ENCODE assay signal across 12 cellular contexts in genomic region chr1:60149254-60149653, GRCh38.
A peak's percentile ranks its signal among the peaks of the same experiment; 100 is the strongest.
DNase-seq lines count a peak whose midpoint lies in the region; ATAC-seq and TF ChIP-seq lines count a peak whose summit lies in the region.
"Had no signal": no experiment of that assay in that cellular context is flagged by ENCODE, and none has a peak within 500 bp of the region (broad histone marks: within the 10 kb centered on the region; RNA-seq: fewer than 3 reads in every experiment).

No MANE protein-coding gene starts in this region.

- H3K4me3 ChIP-seq in A673 (ENCODE audit: low read depth, low read length, poor library complexity, severe bottlenecking) (no peak overlapping the region), SJCRH30 (no peak overlapping the region), neural progenitor cell (no peak overlapping the region)
- H3K4me3 ChIP-seq: upper lobe of left lung had no signal

- H3K9me3 ChIP-seq in A673 (ENCODE audit: low read depth, low read length, poor library complexity, severe bottlenecking) = no peaks in the 10 kb centered on the region
- H3K9me3 ChIP-seq in SJCRH30 (replicated peaks) = no peaks in the 10 kb centered on the region
- H3K9me3 ChIP-seq in neural progenitor cell (ENCODE audit: low read depth) = no peaks in the 10 kb centered on the region
- H3K9me3 ChIP-seq: upper lobe of left lung had no signal

- no peaks in the 10 kb centered on the region for H3K9me3 Mint-ChIP-seq in activated CD4-positive, alpha-beta memory T cell treated with anti-CD3 and anti-CD28 coated beads for 36 hours
- no peaks in the 10 kb centered on the region for H3K9me3 Mint-ChIP-seq in neural progenitor cell

- no peaks in the 10 kb centered on the region for H3F3A ChIP-seq in neural progenitor cell (ENCODE audit: low read depth)

- no peaks in the 10 kb centered on the region for H3K4me1 Mint-ChIP-seq in activated CD4-positive, alpha-beta memory T cell treated with anti-CD3 and anti-CD28 coated beads for 36 hours (ENCODE audit: low read depth)
- peaks cover 10% of the 10 kb centered on the region for H3K4me1 Mint-ChIP-seq in neural progenitor cell

- no peak overlapping the region for H2AFZ ChIP-seq in neural progenitor cell (replicated peaks)

- no peak overlapping the region for H3K4me3 Mint-ChIP-seq in activated CD4-positive, alpha-beta memory T cell treated with anti-CD3 and anti-CD28 coated beads for 36 hours
- no peak overlapping the region for H3K4me3 Mint-ChIP-seq in neural progenitor cell

- H3K9ac ChIP-seq in neural progenitor cell = no peak overlapping the region

- no peak overlapping the region for H3K27ac Mint-ChIP-seq in activated CD4-positive, alpha-beta memory T cell treated with anti-CD3 and anti-CD28 coated beads for 36 hours
- no peak overlapping the region for H3K27ac Mint-ChIP-seq in neural progenitor cell

- TF ChIP-seq CTCF in A673 (conservative IDR thresholded peaks at IDR 0.05; ENCODE audit: low read depth, low read length) (no peak), neural progenitor cell (IDR thresholded peaks at IDR 0.05) (no peak)

- no peak overlapping the region for H3K4me2 ChIP-seq in neural progenitor cell

- peaks cover 3% of the 10 kb centered on the region for H3K27me3 Mint-ChIP-seq in activated CD4-positive, alpha-beta memory T cell treated with anti-CD3 and anti-CD28 coated beads for 36 hours
- no peaks in the 10 kb centered on the region for H3K27me3 Mint-ChIP-seq in neural progenitor cell (ENCODE audit: insufficient read depth, low read depth)

- no peaks in the 10 kb centered on the region for H3K79me2 ChIP-seq in neural progenitor cell (ENCODE audit: low read depth)

- CTCF ChIA-PET in A673 (lab: Charles Lee) = no interaction called here
- CTCF ChIA-PET in activated CD4-positive, alpha-beta memory T cell treated with anti-CD3 and anti-CD28 coated beads for 36 hours (lab: Charles Lee) = no interaction called here

- H3K36me3 Mint-ChIP-seq in activated CD4-positive, alpha-beta memory T cell treated with anti-CD3 and anti-CD28 coated beads for 36 hours = no peaks in the 10 kb centered on the region
- no peaks in the 10 kb centered on the region for H3K36me3 Mint-ChIP-seq in neural progenitor cell

- no TSS peak for BruUV-seq in A673 (replicated peaks; lab: Mats Ljungman, UMichigan)

- intact Hi-C loops in A673 (cut with micrococcal nuclease; ENCODE audit: unreplicated experiment) (no loop called here), left colon (cut with DNase I, micrococcal nuclease) (no loop called here)
- intact Hi-C loops in activated CD4-positive, alpha-beta memory T cell treated with anti-CD3 and anti-CD28 coated beads for 36 hours (cut with micrococcal nuclease) = no loop called here

- H3K27me3 ChIP-seq in A673 (replicated peaks; ENCODE audit: insufficient read depth, low read depth, low read length, poor library complexity) (peaks cover 16% of the 10 kb centered on the region), SJCRH30 (no peaks in the 10 kb centered on the region), neural progenitor cell (no peaks in the 10 kb centered on the region)
- H3K27me3 ChIP-seq: upper lobe of left lung had no signal

- H3K27ac ChIP-seq in A673 (ENCODE audit: low read depth, low read length, poor library complexity, severe bottlenecking) (no peak overlapping the region), SJCRH30 (no peak overlapping the region), neural progenitor cell (no peak overlapping the region)
- H3K27ac ChIP-seq: upper lobe of left lung had no signal

- H4K20me1 ChIP-seq in neural progenitor cell (ENCODE audit: low read depth) = no peaks in the 10 kb centered on the region

- POLR2A ChIA-PET in A673 (lab: Charles Lee; ENCODE audit: low non-redundant PET) = no interaction called here
- POLR2A ChIA-PET in activated CD4-positive, alpha-beta memory T cell treated with anti-CD3 and anti-CD28 coated beads for 36 hours (lab: Charles Lee) = no interaction called here

- peak; percentile 97 for ATAC-seq in left colon

- H3K4me1 ChIP-seq in A673 (ENCODE audit: insufficient read depth, low read length, poor library complexity, severe bottlenecking) (no peaks in the 10 kb centered on the region), SJCRH30 (no peaks in the 10 kb centered on the region), neural progenitor cell (no peaks in the 10 kb centered on the region)
- H3K4me1 ChIP-seq: upper lobe of left lung had no signal

- H3K36me3 ChIP-seq in A673 (ENCODE audit: insufficient read depth, low read length, poor library complexity, severe bottlenecking) (no peaks in the 10 kb centered on the region), SJCRH30 (no peaks in the 10 kb centered on the region), neural progenitor cell (no peaks in the 10 kb centered on the region)
- H3K36me3 ChIP-seq: upper lobe of left lung had no signal

- peak; percentile 16 for DNase-seq in A673 (ENCODE audit: low spot score)
- DNase-seq in NCI-H1105 (lab: John Stamatoyannopoulos, UW) = peak; percentile 75
- DNase-seq in astrocyte of the hippocampus (ENCODE audit: low read depth, low spot score) = peak; percentile 42
- DNase-seq in left colon = peak; percentile 62 to 65
- DNase-seq in SJCRH30 = no peak
- DNase-seq in activated CD4-positive, alpha-beta memory T cell treated with anti-CD3 and anti-CD28 coated beads for 36 hours = no peak
- no peak for DNase-seq in HCEC 1CT
- DNase-seq in neural progenitor cell (ENCODE audit: low spot score) = no peak
- DNase-seq: activated CD8-positive, alpha-beta memory T cell treated with anti-CD3 and anti-CD28 coated beads, Interleukin-2, amount 50 U/mL, for 4 hours; amniotic stem cell; MV-4-11; upper lobe of left lung had no signal

Comparison
In these comparisons a context has a peak if more than half of its experiments do, and no peak if none do; other contexts are left out.
1. DNase-seq: peak in A673 (single experiment), NCI-H1105 (single experiment), astrocyte of the hippocampus (single experiment) and left colon (2 of 2); none in SJCRH30 (0 of 2), activated CD4-positive, alpha-beta memory T cell treated with anti-CD3 and anti-CD28 coated beads for 36 hours (single experiment), HCEC 1CT (single experiment) and neural progenitor cell (single experiment).